In genomic region chr19:1221141-1221903, GRCh38 we compare ENCODE assay signal across 8 cellular contexts. TPM values are rescaled to one million over a fixed set of nuclear protein-coding genes. Genes with fewer than 3 reads are reported as not detected.
DNase-seq lines count a peak whose midpoint lies in the region; ATAC-seq, FAIRE-seq and TF ChIP-seq lines count a peak whose summit lies in the region.

No MANE protein-coding gene starts in this region.

- intact Hi-C loops in HCT116 (cut with micrococcal nuclease) (no loop called here), K562 (cut with micrococcal nuclease) (loop anchor here (2.0 kb wide), 1 partner anchor 15 kb away; no protein-coding TSS in a partner anchor), testis (cut with DNase I; ENCODE audit: low total_unique reads) (no loop called here)

- TF ChIP-seq RAD21 in HCT116 (IDR thresholded peaks at IDR 0.05; ENCODE audit: low read depth) (peak; percentile 53), K562 (CRISPR knock-in tag; conservative IDR thresholded peaks at IDR 0.05 in 1 of 2, IDR thresholded peaks at IDR 0.05 in 1 of 2) (peak in 1 of 2 experiments; percentile 31; a peak in 2 of 4 replicates)

- H2AFZ ChIP-seq in HCT116 (ENCODE audit: low read depth, low read length, poor library complexity, severe bottlenecking) (no peak overlapping the region), K562 (ENCODE audit: low read depth, low read length) (no peak overlapping the region)

- H3K4me2 ChIP-seq in HCT116 (ENCODE audit: low read length) (no peak overlapping the region), K562 (ENCODE audit: insufficient read depth, low read length) (no peak overlapping the region)

- H3K27ac ChIP-seq in HCT116 (ENCODE audit: low read depth, low read length), result no peak overlapping the region; the same call in 1 of the 2 replicates
- H3K27ac ChIP-seq in K562 (ENCODE audit: extremely low read depth, low read depth, low read length), result no peak overlapping the region
- H3K27ac ChIP-seq in testis, result peak overlapping the region; percentile 6 to 63

- H3K9me3 ChIP-seq in HCT116 (ENCODE audit: control insufficient read depth in 1 of 2, insufficient read depth in 1 of 2, low read depth in 1 of 2, low read length in 2 of 2), result no peaks in the 10 kb centered on the region
- H3K9me3 ChIP-seq in K562 (replicated peaks; ENCODE audit: control insufficient read depth, insufficient read depth, low read depth, low read length), result no peaks in the 10 kb centered on the region
- no peaks in the 10 kb centered on the region for H3K9me3 ChIP-seq in testis

- H3K4me3 ChIP-seq in HCT116 (replicated peaks in 1 of 2; ENCODE audit: low read depth in 1 of 2, low read length in 2 of 2) (no peak overlapping the region), K562 (no peak overlapping the region), testis (no peak overlapping the region)

- H4K20me1 ChIP-seq in HCT116 (ENCODE audit: insufficient read depth) (no peaks in the 10 kb centered on the region), K562 (replicated peaks; ENCODE audit: control insufficient read depth, insufficient read depth, low read length) (peaks cover 32% of the 10 kb centered on the region)

- RAD21 ChIA-PET in HCT116 (lab: Charles Lee; ENCODE audit: low non-redundant PET in 1 of 2, low total read pairs in 2 of 2, uncharacterized antibody in 2 of 2, unreplicated experiment in 2 of 2), result no interaction called here

- peak; percentile 35 for ATAC-seq in HCT116
- peak; percentile 51 for ATAC-seq in K562
- ATAC-seq in HG03354 (IDR thresholded peaks at IDR 0.05; ENCODE audit: poor library complexity, severe bottlenecking, unreplicated experiment), result no peak
- no peak for ATAC-seq in HG02571 (IDR thresholded peaks at IDR 0.05; ENCODE audit: unreplicated experiment)

- CTCF ChIA-PET in HCT116 (lab: Charles Lee) (interaction anchor here (0.6 to 2.4 kb wide), 4 partner anchors 17 to 109 kb away, joined by 3 to 8 read pairs (median 3); no protein-coding TSS in a partner anchor), K562 (lab: Yijun Ruan, JAX; ENCODE audit: low intra/inter-chr PET ratio) (interaction anchor here (0.6 to 0.8 kb wide), 3 partner anchors 19 to 27 kb away, joined by 3 read pairs; partner anchors contain the start of gene MIDN)

- peaks cover 5% of the 10 kb centered on the region for H3K9me1 ChIP-seq in K562 (ENCODE audit: control insufficient read depth, insufficient read depth, low read length)

- TF ChIP-seq POLR2A in HCT116 (IDR thresholded peaks at IDR 0.05; ENCODE audit: borderline replicate concordance, extremely low read depth, insufficient read depth, insufficient read length), result no peak
- TF ChIP-seq POLR2A in K562 (conservative IDR thresholded peaks at IDR 0.05), result no peak
- TF ChIP-seq POLR2A in testis (IDR thresholded peaks at IDR 0.05), result no peak

- no peaks in the 10 kb centered on the region for H3K9me2 ChIP-seq in HCT116 (ENCODE audit: insufficient read depth)

- peaks cover 2 to 6% of the 10 kb centered on the region in 2 experiments; a peak in 2 of 4 replicates for H3K36me3 ChIP-seq in HCT116 (ENCODE audit: control insufficient read depth in 1 of 2, insufficient read depth in 2 of 2, low read length in 2 of 2)
- H3K36me3 ChIP-seq in K562 (ENCODE audit: control insufficient read depth, insufficient read depth, low read length), result peaks cover 84% of the 10 kb centered on the region; the same call in 2 of the 3 replicates
- H3K36me3 ChIP-seq in testis (ENCODE audit: low read depth, missing control alignments), result no peaks in the 10 kb centered on the region

- peak; percentile 23 to 74 (median 58); a peak in 5 of 6 replicates for TF ChIP-seq CTCF in HCT116 (IDR thresholded peaks at IDR 0.05 in 2 of 3, conservative IDR thresholded peaks at IDR 0.05 in 1 of 3; ENCODE audit: borderline replicate concordance in 1 of 3, insufficient read depth in 1 of 3, low read depth in 2 of 3, low read length in 2 of 3)
- TF ChIP-seq CTCF in K562 (IDR thresholded peaks at IDR 0.05 in 2 of 3, conservative IDR thresholded peaks at IDR 0.05 in 1 of 3; ENCODE audit: insufficient read depth in 2 of 3, low read depth in 1 of 3, low read length in 3 of 3), result peak; percentile 50 to 65 (median 53)
- peak; percentile 62 to 84 (median 80) for TF ChIP-seq CTCF in testis (IDR thresholded peaks at IDR 0.05)

- POLR2A ChIA-PET in HCT116 (lab: Charles Lee), result no interaction called here
- POLR2A ChIA-PET in K562 (lab: Yijun Ruan, JAX), result interaction anchor here (1.0 kb wide), 1 partner anchor 9 kb away, joined by 3 read pairs; no protein-coding TSS in a partner anchor

- DNase-seq in HCT116 (ENCODE audit: low read depth, low spot score), result no peak
- DNase-seq in K562 (ENCODE audit: extremely low read depth in 1 of 4, low spot score in 3 of 4), result no peak
- DNase-seq in iPS-NIHi11 (ENCODE audit: low spot score), result peak; percentile 81
- peak; percentile 85 for DNase-seq in testis
- DNase-seq in stimulated activated CD4-positive, alpha-beta T cell treated with anti-CD3 and anti-CD28 coated beads, Interleukin-15, amount 100 ng/mL, for 24 hours, result no peak
- DNase-seq in NCI-H510A (lab: John Stamatoyannopoulos, UW), result no peak

- BruUV-seq in HCT116 (replicated peaks; lab: Mats Ljungman, UMichigan) (no TSS peak), K562 (replicated peaks; lab: Mats Ljungman, UMichigan) (no TSS peak)

- peaks cover 0 to 22% of the 10 kb centered on the region in 2 experiments; a peak in 2 of 4 replicates for H3K4me1 ChIP-seq in HCT116 (ENCODE audit: control insufficient read depth in 1 of 2, insufficient read depth in 2 of 2, low read length in 2 of 2)
- H3K4me1 ChIP-seq in K562 (replicated peaks in 1 of 2; ENCODE audit: control insufficient read depth in 2 of 2, insufficient read depth in 2 of 2, low read length in 2 of 2), result peaks cover 13 to 82% of the 10 kb centered on the region in 2 experiments; a peak in 4 of 5 replicates
- peaks cover 33% of the 10 kb centered on the region for H3K4me1 ChIP-seq in testis

- H3K27me3 ChIP-seq in HCT116 (ENCODE audit: insufficient read depth, low read length), result no peaks in the 10 kb centered on the region
- H3K27me3 ChIP-seq in K562 (ENCODE audit: control insufficient read depth in 2 of 2, insufficient read depth in 2 of 2, low read length in 2 of 2), result no peaks in the 10 kb centered on the region
- no peaks in the 10 kb centered on the region for H3K27me3 ChIP-seq in testis

- H3K9ac ChIP-seq in HCT116 (ENCODE audit: low read length) (no peak overlapping the region), K562 (ENCODE audit: insufficient read depth in 1 of 2, low read depth in 2 of 2, low read length in 2 of 2) (no peak overlapping the region; a peak in 1 of 4 replicates)

- no peak for TF ChIP-seq EP300 in K562 (IDR thresholded peaks at IDR 0.05; ENCODE audit: low read length)

- 94% methylated on average over 19 of the region's 33 CpGs for WGBS in K562 (ENCODE audit: insufficient coverage, low coverage, missing lambda C conversion rate)
- WGBS in testis, 2 donors, result 73 to 91% methylated on average over 16 to 26 of the region's 33 CpGs

- in situ Hi-C loops in K562 (cut with MboI), result no loop called here

- peaks cover 39% of the 10 kb centered on the region for H3K79me2 ChIP-seq in HCT116 (ENCODE audit: insufficient read depth, low read length)
- peaks cover 52% of the 10 kb centered on the region for H3K79me2 ChIP-seq in K562 (ENCODE audit: control insufficient read depth, insufficient read depth, low read length)

- FAIRE-seq in K562 (lab: Jason Lieb, UNC), result no peak

RNA-seq across cellular contexts. Expression of gene STK11, which starts 15.7 kb away (rescaled TPM):
- 86.9 TPM for total RNA-seq in HCT116 (2021; ENCODE audit: unreplicated experiment)
- 67.3 and 71.4 TPM in 2 replicates for polyA plus RNA-seq in HCT116 (2012)
- 76.0 and 175 TPM in 2 replicates for total RNA-seq in K562 (2011; cell fraction: chromatin; rRNA removed; ENCODE audit: low replicate concordance)
- 128 and 133 TPM in 2 replicates for total RNA-seq in K562 (2011; cell fraction: nucleolus; rRNA removed)
- total RNA-seq in K562 (2011; cell fraction: nucleoplasm; rRNA removed), result 58.7 and 79.5 TPM in 2 replicates
- 96.5 and 102 TPM in 2 replicates for total RNA-seq in K562 (2014; rRNA removed)
- 28.9 and 31.7 TPM in 2 replicates for total RNA-seq in K562 (2014; rRNA removed; fragmentation: Illumina TruSeq; extraction: Trizol)
- 40.6 and 43.2 TPM in 2 replicates for total RNA-seq in K562 (2015; rRNA removed; fragmentation: Illumina TruSeq; extraction: Trizol)
- 76.3 and 89.6 TPM in 2 replicates for total RNA-seq in K562 (2021)
- 31.2 and 34.3 TPM in 2 replicates for polyA plus RNA-seq in K562 (2011; rRNA removed)
- 37.0 and 67.8 TPM in 2 replicates for polyA plus RNA-seq in K562 (2011; cell fraction: cytosol; rRNA removed)
- polyA plus RNA-seq in K562 (2011; cell fraction: nucleus; rRNA removed), result 127 and 182 TPM in 2 replicates
- 49.5 and 76.3 TPM in 2 replicates for polyA plus RNA-seq in K562 (2012)
- 22.0 and 39.1 TPM in 2 replicates for polyA plus RNA-seq in K562 (2014; fragmentation: Illumina TruSeq; extraction: Trizol)
- under 1 TPM; 0.15 to 1.00 TPM for polyA plus RNA-seq in K562 (2014; fragmentation: Nextera tagmentation; extraction: Ambion mirVana)
- polyA plus RNA-seq in K562 (2014; rRNA removed), result 69.4 and 79.9 TPM in 2 replicates
- polyA minus RNA-seq in K562 (2011; rRNA and poly(A)+ RNA removed), result 38.2 and 43.6 TPM in 2 replicates
- polyA minus RNA-seq in K562 (2011; cell fraction: cytosol; rRNA and poly(A)+ RNA removed), result 33.9 and 37.0 TPM in 2 replicates
- polyA minus RNA-seq in K562 (2011; cell fraction: nucleus; rRNA and poly(A)+ RNA removed), result 34.3 and 36.1 TPM in 2 replicates
- 100 to 1,000 TPM; 194 to 209 TPM for total RNA-seq in testis
- 197 TPM for polyA plus RNA-seq in testis (ENCODE audit: insufficient read depth, low read depth, low replicate concordance)

RNA-seq across cellular contexts. Expression of gene CBARP, which starts 16.5 kb away (rescaled TPM):
- total RNA-seq in HCT116 (2021; ENCODE audit: unreplicated experiment) (23.8 TPM), K562 (2014; rRNA removed) (3.7 and 3.8 TPM in 2 replicates), K562 (2014; rRNA removed; fragmentation: Illumina TruSeq; extraction: Trizol) (0.18 TPM in 1 of 2 replicates, not detected in the other), K562 (2015; rRNA removed; fragmentation: Illumina TruSeq; extraction: Trizol) (1.3 and 1.4 TPM in 2 replicates), K562 (2021) (6.6 and 8.9 TPM in 2 replicates), testis (1 to 10 TPM; 5.2 to 6.6 TPM)
- polyA plus RNA-seq in HCT116 (2012), result 11.1 and 11.8 TPM in 2 replicates
- total RNA-seq in K562 (2011; cell fraction: chromatin; rRNA removed; ENCODE audit: low replicate concordance), result 2.8 and 13.5 TPM in 2 replicates
- total RNA-seq in K562 (2011; cell fraction: nucleolus; rRNA removed), result 11.4 and 15.2 TPM in 2 replicates
- total RNA-seq in K562 (2011; cell fraction: nucleoplasm; rRNA removed), result 4.2 and 6.2 TPM in 2 replicates
- polyA plus RNA-seq in K562 (2011; rRNA removed) (0.98 and 1.2 TPM in 2 replicates), K562 (2014; fragmentation: Illumina TruSeq; extraction: Trizol) (0.25 and 2.3 TPM in 2 replicates), K562 (2014; fragmentation: Nextera tagmentation; extraction: Ambion mirVana) (under 1 TPM in 1 of 2 experiments, not detected in 1; 0.03 TPM), K562 (2014; rRNA removed) (5.8 and 6.3 TPM in 2 replicates), testis (ENCODE audit: insufficient read depth, low read depth, low replicate concordance) (1.5 TPM)
- polyA plus RNA-seq in K562 (2011; cell fraction: cytosol; rRNA removed), result 0.84 and 4.5 TPM in 2 replicates
- polyA plus RNA-seq in K562 (2011; cell fraction: nucleus; rRNA removed), result 8.2 and 25.4 TPM in 2 replicates
- 3.1 and 3.3 TPM in 2 replicates for polyA plus RNA-seq in K562 (2012)
- 0.11 and 0.15 TPM in 2 replicates for polyA minus RNA-seq in K562 (2011; rRNA and poly(A)+ RNA removed)
- polyA minus RNA-seq in K562 (2011; cell fraction: cytosol; rRNA and poly(A)+ RNA removed), result 2.9 and 3.0 TPM in 2 replicates
- 3.0 and 3.8 TPM in 2 replicates for polyA minus RNA-seq in K562 (2011; cell fraction: nucleus; rRNA and poly(A)+ RNA removed)

RNA-seq across cellular contexts. Expression of gene ATP5F1D, which starts 20.2 kb away (rescaled TPM):
- 428 TPM for total RNA-seq in HCT116 (2021; ENCODE audit: unreplicated experiment)
- 468 and 508 TPM in 2 replicates for polyA plus RNA-seq in HCT116 (2012)
- 42.1 and 110 TPM in 2 replicates for total RNA-seq in K562 (2011; cell fraction: chromatin; rRNA removed; ENCODE audit: low replicate concordance)
- total RNA-seq in K562 (2011; cell fraction: nucleolus; rRNA removed), result 116 and 129 TPM in 2 replicates
- 74.0 and 85.6 TPM in 2 replicates for total RNA-seq in K562 (2011; cell fraction: nucleoplasm; rRNA removed)
- total RNA-seq in K562 (2014; rRNA removed), result 135 and 145 TPM in 2 replicates
- 3.9 and 4.6 TPM in 2 replicates for total RNA-seq in K562 (2014; rRNA removed; fragmentation: Illumina TruSeq; extraction: Trizol)
- total RNA-seq in K562 (2015; rRNA removed; fragmentation: Illumina TruSeq; extraction: Trizol), result 65.2 and 73.0 TPM in 2 replicates
- total RNA-seq in K562 (2021), result 409 and 434 TPM in 2 replicates
- polyA plus RNA-seq in K562 (2011; rRNA removed), result 36.8 and 58.7 TPM in 2 replicates
- 119 and 471 TPM in 2 replicates for polyA plus RNA-seq in K562 (2011; cell fraction: cytosol; rRNA removed)
- polyA plus RNA-seq in K562 (2011; cell fraction: nucleus; rRNA removed), result 90.5 and 137 TPM in 2 replicates
- polyA plus RNA-seq in K562 (2012), result 278 and 318 TPM in 2 replicates
- 18.7 and 106 TPM in 2 replicates for polyA plus RNA-seq in K562 (2014; fragmentation: Illumina TruSeq; extraction: Trizol)
- 10 to 100 TPM in 1 of 2 experiments, 1 to 10 TPM in 1; 9.7 to 23.3 TPM for polyA plus RNA-seq in K562 (2014; fragmentation: Nextera tagmentation; extraction: Ambion mirVana)
- polyA plus RNA-seq in K562 (2014; rRNA removed), result 233 and 236 TPM in 2 replicates
- polyA minus RNA-seq in K562 (2011; rRNA and poly(A)+ RNA removed), result 16.5 and 29.9 TPM in 2 replicates
- polyA minus RNA-seq in K562 (2011; cell fraction: cytosol; rRNA and poly(A)+ RNA removed), result 115 and 175 TPM in 2 replicates
- polyA minus RNA-seq in K562 (2011; cell fraction: nucleus; rRNA and poly(A)+ RNA removed), result 28.8 and 35.8 TPM in 2 replicates
- 100 to 1,000 TPM; 104 to 166 TPM for total RNA-seq in testis
- polyA plus RNA-seq in testis (ENCODE audit: insufficient read depth, low read depth, low replicate concordance), result 94.5 TPM

RNA-seq across cellular contexts. Expression of gene MIDN, which starts 27.1 kb away (rescaled TPM):
- total RNA-seq in HCT116 (2021; ENCODE audit: unreplicated experiment), result 146 TPM
- polyA plus RNA-seq in HCT116 (2012), result 63.2 and 79.4 TPM in 2 replicates
- 30.7 and 106 TPM in 2 replicates for total RNA-seq in K562 (2011; cell fraction: chromatin; rRNA removed; ENCODE audit: low replicate concordance)
- total RNA-seq in K562 (2011; cell fraction: nucleolus; rRNA removed), result 81.7 and 90.7 TPM in 2 replicates
- 55.1 and 88.1 TPM in 2 replicates for total RNA-seq in K562 (2011; cell fraction: nucleoplasm; rRNA removed)
- total RNA-seq in K562 (2014; rRNA removed), result 13.5 and 20.8 TPM in 2 replicates
- total RNA-seq in K562 (2014; rRNA removed; fragmentation: Illumina TruSeq; extraction: Trizol), result 3.9 and 4.8 TPM in 2 replicates
- 10.1 and 11.0 TPM in 2 replicates for total RNA-seq in K562 (2015; rRNA removed; fragmentation: Illumina TruSeq; extraction: Trizol)
- 120 and 121 TPM in 2 replicates for total RNA-seq in K562 (2021)
- polyA plus RNA-seq in K562 (2011; rRNA removed), result 7.0 and 10.2 TPM in 2 replicates
- 14.0 and 26.8 TPM in 2 replicates for polyA plus RNA-seq in K562 (2011; cell fraction: cytosol; rRNA removed)
- polyA plus RNA-seq in K562 (2011; cell fraction: nucleus; rRNA removed), result 44.8 and 87.0 TPM in 2 replicates
- polyA plus RNA-seq in K562 (2012), result 29.5 and 39.8 TPM in 2 replicates
- 20.5 and 38.3 TPM in 2 replicates for polyA plus RNA-seq in K562 (2014; fragmentation: Illumina TruSeq; extraction: Trizol)
- polyA plus RNA-seq in K562 (2014; fragmentation: Nextera tagmentation; extraction: Ambion mirVana), result 1 to 10 TPM in 1 of 2 experiments, under 1 TPM in 1; 0.17 to 1.5 TPM
- 41.3 and 44.6 TPM in 2 replicates for polyA plus RNA-seq in K562 (2014; rRNA removed)
- 2.7 and 3.0 TPM in 2 replicates for polyA minus RNA-seq in K562 (2011; rRNA and poly(A)+ RNA removed)
- 29.9 and 43.2 TPM in 2 replicates for polyA minus RNA-seq in K562 (2011; cell fraction: cytosol; rRNA and poly(A)+ RNA removed)
- polyA minus RNA-seq in K562 (2011; cell fraction: nucleus; rRNA and poly(A)+ RNA removed), result 28.0 and 34.2 TPM in 2 replicates
- 10 to 100 TPM; 38.2 to 42.4 TPM for total RNA-seq in testis
- polyA plus RNA-seq in testis (ENCODE audit: insufficient read depth, low read depth, low replicate concordance), result 30.3 TPM

RNA-seq across cellular contexts. Expression of gene SBNO2, which starts 47.3 kb away (rescaled TPM):
- total RNA-seq in HCT116 (2021; ENCODE audit: unreplicated experiment) (66.4 TPM), K562 (2014; rRNA removed) (18.6 and 23.1 TPM in 2 replicates), K562 (2014; rRNA removed; fragmentation: Illumina TruSeq; extraction: Trizol) (4.0 and 6.3 TPM in 2 replicates), K562 (2015; rRNA removed; fragmentation: Illumina TruSeq; extraction: Trizol) (6.7 and 7.8 TPM in 2 replicates), K562 (2021) (46.2 and 49.0 TPM in 2 replicates), testis (10 to 100 TPM; 58.9 to 65.0 TPM)
- 35.8 and 46.2 TPM in 2 replicates for polyA plus RNA-seq in HCT116 (2012)
- total RNA-seq in K562 (2011; cell fraction: chromatin; rRNA removed; ENCODE audit: low replicate concordance), result 26.2 and 103 TPM in 2 replicates
- total RNA-seq in K562 (2011; cell fraction: nucleolus; rRNA removed), result 64.1 and 67.7 TPM in 2 replicates
- 28.6 and 30.7 TPM in 2 replicates for total RNA-seq in K562 (2011; cell fraction: nucleoplasm; rRNA removed)
- polyA plus RNA-seq in K562 (2011; rRNA removed) (6.7 and 9.3 TPM in 2 replicates), K562 (2014; fragmentation: Illumina TruSeq; extraction: Trizol) (5.2 and 13.0 TPM in 2 replicates), K562 (2014; fragmentation: Nextera tagmentation; extraction: Ambion mirVana) (under 1 TPM; 0.01 to 0.04 TPM), K562 (2014; rRNA removed) (21.5 and 23.1 TPM in 2 replicates), testis (ENCODE audit: insufficient read depth, low read depth, low replicate concordance) (34.3 TPM)
- polyA plus RNA-seq in K562 (2011; cell fraction: cytosol; rRNA removed), result 7.4 and 14.1 TPM in 2 replicates
- 45.7 and 79.0 TPM in 2 replicates for polyA plus RNA-seq in K562 (2011; cell fraction: nucleus; rRNA removed)
- polyA plus RNA-seq in K562 (2012), result 20.3 and 27.1 TPM in 2 replicates
- 3.7 and 8.1 TPM in 2 replicates for polyA minus RNA-seq in K562 (2011; rRNA and poly(A)+ RNA removed)
- 16.7 and 22.1 TPM in 2 replicates for polyA minus RNA-seq in K562 (2011; cell fraction: cytosol; rRNA and poly(A)+ RNA removed)
- 20.7 and 21.3 TPM in 2 replicates for polyA minus RNA-seq in K562 (2011; cell fraction: nucleus; rRNA and poly(A)+ RNA removed)

Comparison
In these comparisons a context has a peak if more than half of its experiments do, and no peak if none do; other contexts are left out.
1. ATAC-seq: peak in HCT116 (single experiment) and K562 (single experiment); none in HG03354 (single experiment) and HG02571 (single experiment).
2. DNase-seq: peak in iPS-NIHi11 (single experiment) and testis (single experiment); none in HCT116 (single experiment), K562 (0 of 4), stimulated activated CD4-positive, alpha-beta T cell treated with anti-CD3 and anti-CD28 coated beads, Interleukin-15, amount 100 ng/mL, for 24 hours (single experiment) and NCI-H510A (single experiment).
3. H3K27ac ChIP-seq: peak in testis (2 of 2); none in HCT116 (single experiment) and K562 (single experiment).
4. Of the 22 proteins assayed by ChIP-seq in both K562 and HCT116: peak only in K562: ZBTB33; only in HCT116: none; in both: CTCF; in neither: 19; mixed calls (peak in some experiments, not most) for 1.
5. Peak in every context shown above with its lines, with median percentiles within 50 percentile points of each other: CTCF ChIP-seq.